Comparison of ENCODE assay signal across 14 cellular contexts in the genomic region with DNA sequence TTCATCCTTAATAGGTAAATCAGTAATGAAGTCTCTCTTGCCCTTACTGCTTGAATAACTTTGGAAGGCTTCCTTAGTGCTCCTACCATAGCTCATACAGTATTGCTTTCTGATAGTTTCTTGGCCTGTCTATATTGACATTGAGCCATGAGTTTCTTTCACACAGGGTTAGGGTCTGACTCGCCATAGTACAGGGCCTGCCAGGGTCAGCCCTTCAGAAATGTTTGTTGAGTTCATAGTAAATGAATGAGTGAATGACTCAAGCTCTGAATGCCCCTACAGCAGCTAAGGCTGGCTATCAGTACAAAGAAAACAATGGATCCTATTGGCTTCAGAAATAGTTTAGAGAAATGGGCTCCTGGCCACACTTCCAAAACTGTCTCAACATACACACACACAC.
DNase-seq lines count a peak whose midpoint lies in the region; ATAC-seq and TF ChIP-seq lines count a peak whose summit lies in the region.
"Had no signal": no experiment of that assay in that cellular context is flagged by ENCODE, and none has a peak within 500 bp of the region (broad histone marks: within the 10 kb centered on the region; RNA-seq: fewer than 3 reads in every experiment).

No MANE protein-coding gene starts in this region.

- no peaks in the 10 kb centered on the region for H3K27me3 Mint-ChIP-seq in osteocyte (ENCODE audit: unreplicated experiment)

- no peak for ATAC-seq in HG02642 (IDR thresholded peaks at IDR 0.05; ENCODE audit: poor library complexity, unreplicated experiment)
- ATAC-seq: CD8-positive, alpha-beta T cell; HCT116 had no signal

- TF ChIP-seq CTCF in RWPE1 (conservative IDR thresholded peaks at IDR 0.05; ENCODE audit: low read depth) (no peak), osteocyte (IDR thresholded peaks at IDR 0.05) (no peak)

- no peaks in the 10 kb centered on the region for H3K4me1 Mint-ChIP-seq in osteocyte (ENCODE audit: unreplicated experiment)

- no peak overlapping the region for H3K4me3 Mint-ChIP-seq in osteocyte (ENCODE audit: unreplicated experiment)
- H3K4me3 Mint-ChIP-seq: CD8-positive, alpha-beta T cell had no signal

- DNase-seq in RWPE1 (ENCODE audit: low spot score) (peak; percentile 20), epithelial cell of prostate (ENCODE audit: low read depth, low spot score) (peak; percentile 36), kidney glomerular epithelial cell (lab: John Stamatoyannopoulos, UW) (peak; percentile 18), osteocyte (ENCODE audit: extremely low spot score, unreplicated experiment) (no peak), OCI-M1 (lab: John Stamatoyannopoulos, UW) (no peak)
- no peak for DNase-seq in central memory CD4-positive, alpha-beta T cell
- DNase-seq: CD8-positive, alpha-beta T cell; NCI-H1092; NCI-H1694; NCI-H345; NCI-H526 treated with DMSO at 0.1 percent for 48 hours had no signal

- H3K27ac Mint-ChIP-seq in osteocyte (ENCODE audit: unreplicated experiment): no peak overlapping the region
- H3K27ac Mint-ChIP-seq: CD8-positive, alpha-beta T cell had no signal

- no peaks in the 10 kb centered on the region for H3K36me3 Mint-ChIP-seq in osteocyte (ENCODE audit: unreplicated experiment)
- H3K36me3 Mint-ChIP-seq: CD8-positive, alpha-beta T cell had no signal

- CTCF ChIA-PET in RWPE1 (lab: Yijun Ruan, JAX): no interaction called here

- POLR2A ChIA-PET in RWPE1 (lab: Yijun Ruan, JAX; ENCODE audit: low non-redundant PET): no interaction called here

- H3K27ac ChIP-seq in RWPE1 (no peak overlapping the region), epithelial cell of prostate (no peak overlapping the region)
- H3K27ac ChIP-seq: SK-N-MC had no signal

- H3K9me3 Mint-ChIP-seq in osteocyte (ENCODE audit: unreplicated experiment): peaks cover 23% of the 10 kb centered on the region
- H3K9me3 Mint-ChIP-seq: CD8-positive, alpha-beta T cell had no signal

Comparison
In these comparisons a context has a peak if more than half of its experiments do, and no peak if none do; other contexts are left out.
1. DNase-seq: peak in RWPE1 (single experiment), epithelial cell of prostate (single experiment) and kidney glomerular epithelial cell (single experiment); none in osteocyte (single experiment), OCI-M1 (single experiment) and central memory CD4-positive, alpha-beta T cell (single experiment).